11 cellular contexts compared by ENCODE assay signal in genomic region chr1:153390938-153391710, GRCh38. TPM values are rescaled to one million over a fixed set of nuclear protein-coding genes. Genes with fewer than 3 reads are reported as not detected.
DNase-seq lines count a peak whose midpoint lies in the region; ATAC-seq and TF ChIP-seq lines count a peak whose summit lies in the region.
"Had no signal": no experiment of that assay in that cellular context is flagged by ENCODE, and none has a peak within 500 bp of the region (broad histone marks: within the 10 kb centered on the region; RNA-seq: fewer than 3 reads in every experiment).

TSS of gene S100A8 (minus strand) at chr1:153391073. CDS start at chr1:153390535, 538 bp downstream.

- ATAC-seq in esophagus mucosa = peak; percentile 34
- ATAC-seq in GM18517 (IDR thresholded peaks at IDR 0.05; ENCODE audit: unreplicated experiment) = no peak
- no peak for ATAC-seq in activated CD8-positive, alpha-beta T cell treated with anti-CD3 and anti-CD28 coated beads, Interleukin-2, amount 10 ng/mL, durations not matched to agents 7 days and 5 days
- ATAC-seq: activated naive CD4-positive, alpha-beta T cell treated with anti-CD3 and anti-CD28 coated beads, Interleukin-2, amount 50 U/mL, for 72 hours; GM12878 had no signal

- H3K9me3 ChIP-seq in neutrophil (no peaks in the 10 kb centered on the region), osteoblast (ENCODE audit: low read depth, low read length) (no peaks in the 10 kb centered on the region)

- H3K27me3 Mint-ChIP-seq in activated CD8-positive, alpha-beta T cell treated with anti-CD3 and anti-CD28 coated beads, Interleukin-2, amount 10 ng/mL, durations not matched to agents 7 days and 5 days (ENCODE audit: low read depth) = peaks cover 9% of the 10 kb centered on the region

- H3K79me2 ChIP-seq in osteoblast (ENCODE audit: insufficient read depth, low read length) = no peaks in the 10 kb centered on the region

- CTCF ChIA-PET in activated CD8-positive, alpha-beta T cell treated with anti-CD3 and anti-CD28 coated beads, Interleukin-2, amount 10 ng/mL, durations not matched to agents 7 days and 5 days (lab: Charles Lee) = no interaction called here

- H3K4me1 Mint-ChIP-seq in activated CD8-positive, alpha-beta T cell treated with anti-CD3 and anti-CD28 coated beads, Interleukin-2, amount 10 ng/mL, durations not matched to agents 7 days and 5 days (ENCODE audit: low read depth) = peaks cover 2% of the 10 kb centered on the region

- POLR2A ChIA-PET in activated CD8-positive, alpha-beta T cell treated with anti-CD3 and anti-CD28 coated beads, Interleukin-2, amount 10 ng/mL, durations not matched to agents 7 days and 5 days (lab: Charles Lee) = no interaction called here

- TF ChIP-seq CTCF in neutrophil (IDR thresholded peaks at IDR 0.05) (peak; percentile 31), osteoblast (IDR thresholded peaks at IDR 0.05; ENCODE audit: extremely low read depth, low read depth, low read length) (no peak)

- H3K27me3 ChIP-seq in neutrophil = no peaks in the 10 kb centered on the region
- H3K27me3 ChIP-seq in osteoblast (ENCODE audit: insufficient read depth, low read length) = peaks cover 4% of the 10 kb centered on the region

- DNase-seq in Ammon's horn (ENCODE audit: low spot score) = peak; percentile 54
- DNase-seq in NCI-H69 (lab: John Stamatoyannopoulos, UW) = peak; percentile 71
- DNase-seq in osteoblast (ENCODE audit: insufficient read length, low spot score, missing footprints) = no peak
- DNase-seq in stimulated activated naive CD4-positive, alpha-beta T cell (lab: John Stamatoyannopoulos, UW) = no peak
- DNase-seq in activated CD8-positive, alpha-beta T cell treated with anti-CD3 and anti-CD28 coated beads, Interleukin-2, amount 10 ng/mL, durations not matched to agents 7 days and 5 days = no peak
- DNase-seq: NCI-H446 had no signal

- H3K4me1 ChIP-seq in neutrophil (ENCODE audit: control insufficient read depth in 1 of 2, insufficient read depth in 1 of 2, low read depth in 1 of 2, low read length in 1 of 2) (peaks cover 89 to 98% of the 10 kb centered on the region in 2 experiments), osteoblast (ENCODE audit: insufficient read depth, low read length) (no peaks in the 10 kb centered on the region)

- no peaks in the 10 kb centered on the region for H3K9me3 Mint-ChIP-seq in activated CD8-positive, alpha-beta T cell treated with anti-CD3 and anti-CD28 coated beads, Interleukin-2, amount 10 ng/mL, durations not matched to agents 7 days and 5 days (ENCODE audit: insufficient read depth)
- H3K9me3 Mint-ChIP-seq: activated naive CD4-positive, alpha-beta T cell treated with anti-CD3 and anti-CD28 coated beads, Interleukin-2, amount 50 U/mL, for 72 hours had no signal

- no peak within 1 kb of the TSS for H3K4me2 ChIP-seq in osteoblast (ENCODE audit: insufficient read depth, low read length)

- no peaks in the 10 kb centered on the region for H3K36me3 Mint-ChIP-seq in activated CD8-positive, alpha-beta T cell treated with anti-CD3 and anti-CD28 coated beads, Interleukin-2, amount 10 ng/mL, durations not matched to agents 7 days and 5 days (ENCODE audit: low read depth)
- H3K36me3 Mint-ChIP-seq: activated naive CD4-positive, alpha-beta T cell treated with anti-CD3 and anti-CD28 coated beads, Interleukin-2, amount 50 U/mL, for 72 hours had no signal

- H4K20me1 ChIP-seq in osteoblast (ENCODE audit: insufficient read depth, low read length) = no peaks in the 10 kb centered on the region

- H3K36me3 ChIP-seq in neutrophil (peaks cover 17% of the 10 kb centered on the region), osteoblast (ENCODE audit: insufficient read depth, low read length) (no peaks in the 10 kb centered on the region)

- no peak within 1 kb of the TSS for H2AFZ ChIP-seq in osteoblast (ENCODE audit: low read length)

- H3K27ac Mint-ChIP-seq in activated CD8-positive, alpha-beta T cell treated with anti-CD3 and anti-CD28 coated beads, Interleukin-2, amount 10 ng/mL, durations not matched to agents 7 days and 5 days = no peak within 1 kb of the TSS
- H3K27ac Mint-ChIP-seq: activated naive CD4-positive, alpha-beta T cell treated with anti-CD3 and anti-CD28 coated beads, Interleukin-2, amount 50 U/mL, for 72 hours had no signal

- H3K4me3 ChIP-seq in neutrophil (ENCODE audit: low read depth in 1 of 2, low read length in 1 of 2) (peak within 1 kb of the TSS; percentile 89 to 96), osteoblast (ENCODE audit: insufficient read depth, low read length) (no peak within 1 kb of the TSS)
- H3K4me3 ChIP-seq: GM12878 had no signal

- H3K27ac ChIP-seq in neutrophil (peak within 1 kb of the TSS; percentile 100), osteoblast (ENCODE audit: low read depth, low read length) (no peak within 1 kb of the TSS)

- no peak within 1 kb of the TSS for H3K4me3 Mint-ChIP-seq in activated CD8-positive, alpha-beta T cell treated with anti-CD3 and anti-CD28 coated beads, Interleukin-2, amount 10 ng/mL, durations not matched to agents 7 days and 5 days

RNA-seq across cellular contexts. Expression of gene S100A8, which starts in this region (rescaled TPM):
- 27,439 TPM for total RNA-seq in esophagus mucosa
- not detected in 2 replicates for total RNA-seq in osteoblast
- total RNA-seq in activated CD8-positive, alpha-beta T cell treated with anti-CD3 and anti-CD28 coated beads, Interleukin-2, amount 10 ng/mL, durations not matched to agents 7 days and 5 days = not detected
- total RNA-seq: activated naive CD4-positive, alpha-beta T cell treated with anti-CD3 and anti-CD28 coated beads, Interleukin-2, amount 50 U/mL, for 72 hours; GM12878 had no signal

Comparison
In these comparisons a context has a peak if more than half of its experiments do, and no peak if none do; other contexts are left out.
1. RNA of gene S100A8 (total RNA-seq): 27,439 TPM in esophagus mucosa (single experiment); not detected in osteoblast and not detected in activated CD8-positive, alpha-beta T cell treated with anti-CD3 and anti-CD28 coated beads, Interleukin-2, amount 10 ng/mL, durations not matched to agents 7 days and 5 days; every median in the first group is over 1,000 times any median in the second.
2. DNase-seq: peak in Ammon's horn (single experiment) and NCI-H69 (single experiment); none in osteoblast (single experiment), stimulated activated naive CD4-positive, alpha-beta T cell (0 of 6) and activated CD8-positive, alpha-beta T cell treated with anti-CD3 and anti-CD28 coated beads, Interleukin-2, amount 10 ng/mL, durations not matched to agents 7 days and 5 days (single experiment).